In genomic region chr22:26798433-26799065, GRCh38 we compare ENCODE assay signal across 28 cellular contexts.
"Had no signal": no experiment of that assay in that cellular context is flagged by ENCODE, and none has a peak within 500 bp of the region (broad histone marks: within the 10 kb centered on the region; RNA-seq: fewer than 3 reads in every experiment).

No MANE protein-coding gene starts in this region.

- H3K27ac ChIP-seq: breast epithelium, esophagus muscularis mucosa, parathyroid adenoma, right atrium auricular region, stomach, thyroid gland, upper lobe of right lung had no signal

- H2AFZ ChIP-seq: parathyroid adenoma had no signal

- H3K4me3 Mint-ChIP-seq: activated B cell treated with CpG ODN at 0.5 μM for 24 hours; activated CD8-positive, alpha-beta T cell treated with anti-CD3 and anti-CD28 coated beads for 36 hours; activated T-cell treated with anti-CD3 and anti-CD28 coated beads, Interleukin-2, amount 50 U/mL, for 4 hours; activated T-helper 17 cell treated with anti-CD3 and anti-CD28 coated beads, Interleukin-2, amount 50 U/mL, for 72 hours; dendritic cell treated with granulocyte-macrophage colony-stimulating factor and Interleukin-4, amounts not matched to agents 40 ng/mL and 50 ng/mL, for 4 days; mesothelial cell of epicardium; stimulated activated memory B cell treated with anti-CD40 and anti-IgM and Interleukin-4, amounts not matched to agents 10 μg/mL and 1 μg/mL and 100 μg/mL, for 72 hours had no signal

- H3K79me2 ChIP-seq: parathyroid adenoma had no signal

- H3K27ac Mint-ChIP-seq: activated B cell treated with CpG ODN at 0.5 μM for 24 hours; activated CD8-positive, alpha-beta T cell treated with anti-CD3 and anti-CD28 coated beads for 36 hours; activated naive CD4-positive, alpha-beta T cell treated with anti-CD3 and anti-CD28 coated beads, Interleukin-2, amount 50 U/mL, for 72 hours; dendritic cell treated with granulocyte-macrophage colony-stimulating factor and Interleukin-4, amounts not matched to agents 40 ng/mL and 50 ng/mL, for 4 days; mesothelial cell of epicardium; stimulated activated memory B cell treated with anti-CD40 and anti-IgM and Interleukin-4, amounts not matched to agents 10 μg/mL and 1 μg/mL and 100 μg/mL, for 72 hours had no signal

- FAIRE-seq: frontal cortex had no signal

- H3K36me3 ChIP-seq: breast epithelium, right atrium auricular region, thyroid gland, upper lobe of right lung had no signal

- H3K9ac ChIP-seq: parathyroid adenoma had no signal

- H3K9me3 Mint-ChIP-seq: activated CD8-positive, alpha-beta T cell treated with anti-CD3 and anti-CD28 coated beads for 36 hours; activated T-cell treated with anti-CD3 and anti-CD28 coated beads, Interleukin-2, amount 50 U/mL, for 4 hours; activated T-helper 17 cell treated with anti-CD3 and anti-CD28 coated beads, Interleukin-2, amount 50 U/mL, for 72 hours; dendritic cell treated with granulocyte-macrophage colony-stimulating factor and Interleukin-4, amounts not matched to agents 40 ng/mL and 50 ng/mL, for 4 days; mesothelial cell of epicardium; stimulated activated memory B cell treated with anti-CD40 and anti-IgM and Interleukin-4, amounts not matched to agents 10 μg/mL and 1 μg/mL and 100 μg/mL, for 72 hours had no signal

- H3K4me3 ChIP-seq: breast epithelium, esophagus muscularis mucosa, right atrium auricular region, smooth muscle cell, stomach, thyroid gland, upper lobe of right lung had no signal

- H3K4me1 Mint-ChIP-seq: activated B cell treated with CpG ODN at 0.5 μM for 24 hours; stimulated activated memory B cell treated with anti-CD40 and anti-IgM and Interleukin-4, amounts not matched to agents 10 μg/mL and 1 μg/mL and 100 μg/mL, for 72 hours had no signal

- H3K9me3 ChIP-seq: breast epithelium, esophagus muscularis mucosa, right atrium auricular region, stomach, thyroid gland, upper lobe of right lung had no signal

- H3K27me3 Mint-ChIP-seq: activated B cell treated with CpG ODN at 0.5 μM for 24 hours; activated CD8-positive, alpha-beta T cell treated with anti-CD3 and anti-CD28 coated beads for 36 hours; activated T-helper 17 cell treated with anti-CD3 and anti-CD28 coated beads, Interleukin-2, amount 50 U/mL, for 72 hours; dendritic cell treated with granulocyte-macrophage colony-stimulating factor and Interleukin-4, amounts not matched to agents 40 ng/mL and 50 ng/mL, for 4 days; naive thymus-derived CD4-positive, alpha-beta T cell; stimulated activated memory B cell treated with anti-CD40 and anti-IgM and Interleukin-4, amounts not matched to agents 10 μg/mL and 1 μg/mL and 100 μg/mL, for 72 hours had no signal

- H3K27me3 ChIP-seq: breast epithelium, esophagus muscularis mucosa, right atrium auricular region, stomach, thyroid gland, upper lobe of right lung had no signal

- H3K4me1 ChIP-seq: breast epithelium, parathyroid adenoma, right atrium auricular region, thyroid gland, upper lobe of right lung had no signal

- DNase-seq: activated B cell treated with CpG ODN at 0.5 μM for 24 hours; activated CD4-positive, alpha-beta T cell treated with anti-CD3 and anti-CD28 coated beads, Interleukin-2, amount 50 U/mL, for 1 hour; activated gamma-delta T cell treated with Interleukin-2 at 50 U/mL for 16 hours; activated T-cell treated with anti-CD3 and anti-CD28 coated beads, Interleukin-2, amount 50 U/mL, for 4 hours; central memory CD4-positive, alpha-beta T cell; islet precursor cell; mammary epithelial cell; occipital lobe; stimulated activated CD4-positive, alpha-beta T cell treated with anti-CD3 and anti-CD28 coated beads, Interleukin-1b, Interleukin-23, amount 100 ng/mL, for 48 hours; stimulated activated CD4-positive, alpha-beta T cell treated with anti-CD3 and anti-CD28 coated beads, Interleukin-4, amount 100 ng/mL, for 4 hours; stimulated activated CD8-positive, alpha-beta memory T cell treated with anti-CD3 and anti-CD28 coated beads, Interleukin-4, amount 100 ng/mL, for 48 hours; stomach; T-helper 2 cell; thyroid gland; upper lobe of right lung had no signal

- ATAC-seq: activated CD8-positive, alpha-beta T cell treated with anti-CD3 and anti-CD28 coated beads for 36 hours; activated naive CD4-positive, alpha-beta T cell treated with anti-CD3 and anti-CD28 coated beads, Interleukin-2, amount 50 U/mL, for 72 hours; activated T-cell treated with anti-CD3 and anti-CD28 coated beads, Interleukin-2, amount 50 U/mL, for 4 hours; activated T-helper 17 cell treated with anti-CD3 and anti-CD28 coated beads, Interleukin-2, amount 50 U/mL, for 72 hours; naive thymus-derived CD4-positive, alpha-beta T cell; stimulated activated memory B cell treated with anti-CD40 and anti-IgM and Interleukin-4, amounts not matched to agents 10 μg/mL and 1 μg/mL and 100 μg/mL, for 72 hours; upper lobe of right lung had no signal

- H3K4me2 ChIP-seq: smooth muscle cell had no signal
